12 cellular contexts compared by ENCODE assay signal in the genomic region with DNA sequence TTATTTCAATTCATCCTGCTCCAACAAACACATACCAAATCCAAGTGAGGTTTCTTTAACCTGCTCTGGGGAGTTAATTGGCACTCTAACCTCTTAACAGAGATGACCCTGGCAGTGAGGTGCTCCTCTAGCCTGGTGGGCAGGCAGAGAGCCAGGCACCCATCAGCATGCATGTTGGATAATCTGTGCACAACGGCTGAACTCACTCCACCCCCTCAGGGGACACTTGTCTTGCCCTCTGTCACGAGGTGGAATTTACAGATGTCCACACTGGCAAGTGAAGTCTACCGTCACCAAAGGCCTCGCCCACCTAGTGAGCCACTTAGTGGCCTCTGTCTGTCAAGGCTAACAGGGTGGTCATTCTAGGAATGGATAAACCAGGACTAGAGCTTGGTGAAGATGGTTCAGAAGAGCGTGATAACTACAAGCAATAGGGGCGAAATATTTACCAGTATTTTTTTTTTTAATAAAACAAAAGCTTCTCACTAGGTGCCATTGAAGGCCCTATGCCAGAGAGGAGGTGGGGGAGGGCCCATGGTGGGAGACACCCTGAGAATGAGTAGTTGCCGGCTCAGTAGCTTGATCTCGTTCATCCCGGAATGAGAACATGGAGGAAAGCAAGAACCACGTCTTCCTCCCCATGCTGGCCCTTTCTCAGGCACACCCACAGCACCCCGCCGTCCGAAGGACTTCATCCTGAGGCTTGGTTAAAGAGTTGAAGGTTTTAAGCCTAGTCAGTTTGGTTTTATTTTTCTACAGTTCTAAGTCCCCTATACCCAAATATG. TPM values are rescaled to one million over a fixed set of nuclear protein-coding genes. Genes with fewer than 3 reads are reported as not detected.
DNase-seq lines count a peak whose midpoint lies in the region; ATAC-seq and TF ChIP-seq lines count a peak whose summit lies in the region.
"Had no signal": no experiment of that assay in that cellular context is flagged by ENCODE, and none has a peak within 500 bp of the region (broad histone marks: within the 10 kb centered on the region; RNA-seq: fewer than 3 reads in every experiment).

No MANE protein-coding gene starts in this region.

- no peaks in the 10 kb centered on the region for H3K9me3 Mint-ChIP-seq in activated CD4-positive, alpha-beta memory T cell treated with anti-CD3 and anti-CD28 coated beads, Interleukin-2, amount 10 ng/mL, durations not matched to agents 7 days and 5 days
- H3K9me3 Mint-ChIP-seq in immature natural killer cell (no peaks in the 10 kb centered on the region), type B pancreatic cell (no peaks in the 10 kb centered on the region)

- H3K27me3 Mint-ChIP-seq in activated CD4-positive, alpha-beta memory T cell treated with anti-CD3 and anti-CD28 coated beads, Interleukin-2, amount 10 ng/mL, durations not matched to agents 7 days and 5 days: no peaks in the 10 kb centered on the region
- H3K27me3 Mint-ChIP-seq in immature natural killer cell (ENCODE audit: low read depth in 3 of 3) (peaks cover 0 to 5% (median 2%) of the 10 kb centered on the region in 3 donors), type B pancreatic cell (no peaks in the 10 kb centered on the region)

- intact Hi-C loops in heart right ventricle (cut with DNase I): no loop called here
- intact Hi-C loops in cardiac septum (cut with DNase I): no loop called here

- peaks cover 0 to 91% (median 61%) of the 10 kb centered on the region in 9 donors for H3K36me3 ChIP-seq in heart right ventricle

- H3K4me3 ChIP-seq in heart right ventricle: no peak overlapping the region

- peaks cover 8 to 67% (median 39%) of the 10 kb centered on the region in 9 donors for H3K4me1 ChIP-seq in heart right ventricle
- H3K4me1 ChIP-seq: BE2C had no signal

- no peak for TF ChIP-seq CTCF in heart right ventricle (IDR thresholded peaks at IDR 0.05)
- TF ChIP-seq CTCF in type B pancreatic cell (conservative IDR thresholded peaks at IDR 0.05): no peak

- peak overlapping the region in 8 of 10 donors; percentile 27 to 82 (median 50) for H3K27ac ChIP-seq in heart right ventricle

- DNase-seq in heart right ventricle (peak; percentile 46 to 63), cardiac septum (ENCODE audit: low spot score) (no peak), immature natural killer cell (no peak), type B pancreatic cell (ENCODE audit: extremely low spot score, unreplicated experiment) (no peak), DMS 273 (lab: John Stamatoyannopoulos, UW; ENCODE audit: unreplicated experiment) (no peak)
- DNase-seq in activated CD4-positive, alpha-beta memory T cell treated with anti-CD3 and anti-CD28 coated beads, Interleukin-2, amount 10 ng/mL, durations not matched to agents 7 days and 5 days: no peak
- DNase-seq: BE2C, EL, NCI-H82, SIG-M5 had no signal

- WGBS in heart right ventricle, 2 donors: 71 to 73% methylated on average over 13 of the region's 13 CpGs

- ATAC-seq in heart right ventricle: peak in 7 of 8 donors; percentile 26 to 72 (median 46)
- no peak for ATAC-seq in HG02981 (IDR thresholded peaks at IDR 0.05; ENCODE audit: unreplicated experiment)
- ATAC-seq in activated CD4-positive, CD25-positive, alpha-beta regulatory T cell treated with anti-CD3 and anti-CD28 coated beads, Interleukin-2, amount 50 U/mL, for 24 hours: no peak

- peak overlapping the region; percentile 75 for H3K4me3 Mint-ChIP-seq in activated CD4-positive, alpha-beta memory T cell treated with anti-CD3 and anti-CD28 coated beads, Interleukin-2, amount 10 ng/mL, durations not matched to agents 7 days and 5 days
- no peak overlapping the region for H3K4me3 Mint-ChIP-seq in immature natural killer cell
- H3K4me3 Mint-ChIP-seq in type B pancreatic cell: no peak overlapping the region

- H3K27me3 ChIP-seq in heart right ventricle: no peaks in the 10 kb centered on the region
- H3K27me3 ChIP-seq: BE2C had no signal

- H3K36me3 Mint-ChIP-seq in activated CD4-positive, alpha-beta memory T cell treated with anti-CD3 and anti-CD28 coated beads, Interleukin-2, amount 10 ng/mL, durations not matched to agents 7 days and 5 days (ENCODE audit: low read depth): peaks cover 86% of the 10 kb centered on the region
- H3K36me3 Mint-ChIP-seq in immature natural killer cell (peaks cover 23 to 39% (median 23%) of the 10 kb centered on the region in 3 donors), type B pancreatic cell (peaks cover 16% of the 10 kb centered on the region)

- H3K9me3 ChIP-seq in heart right ventricle: no peaks in the 10 kb centered on the region
- H3K9me3 ChIP-seq: BE2C had no signal

- peaks cover 94% of the 10 kb centered on the region for H3K4me1 Mint-ChIP-seq in activated CD4-positive, alpha-beta memory T cell treated with anti-CD3 and anti-CD28 coated beads, Interleukin-2, amount 10 ng/mL, durations not matched to agents 7 days and 5 days
- H3K4me1 Mint-ChIP-seq in immature natural killer cell (peaks cover 22 to 25% of the 10 kb centered on the region in 2 donors), type B pancreatic cell (ENCODE audit: unreplicated experiment) (peaks cover 9% of the 10 kb centered on the region)

- CTCF ChIA-PET in activated CD4-positive, alpha-beta memory T cell treated with anti-CD3 and anti-CD28 coated beads, Interleukin-2, amount 10 ng/mL, durations not matched to agents 7 days and 5 days (lab: Charles Lee): interaction anchor here (1.4 to 2.3 kb wide), 2 partner anchors 10 to 39 kb away, joined by 7 to 10 read pairs; no protein-coding TSS in a partner anchor

- POLR2A ChIA-PET in activated CD4-positive, alpha-beta memory T cell treated with anti-CD3 and anti-CD28 coated beads, Interleukin-2, amount 10 ng/mL, durations not matched to agents 7 days and 5 days (lab: Charles Lee): interaction anchor here (0.9 to 5.4 kb wide), 10 partner anchors 9 to 223 kb away, joined by 3 to 45 read pairs (median 4); a partner anchor contains a TSS

- peak overlapping the region; percentile 97 for H3K27ac Mint-ChIP-seq in activated CD4-positive, alpha-beta memory T cell treated with anti-CD3 and anti-CD28 coated beads, Interleukin-2, amount 10 ng/mL, durations not matched to agents 7 days and 5 days
- H3K27ac Mint-ChIP-seq in immature natural killer cell (peak overlapping the region in 5 of 6 donors; percentile 30 to 85 (median 73)), type B pancreatic cell (peak overlapping the region; percentile 71)

RNA-seq across cellular contexts. Expression of a gene that starts 25.2 kb away (rescaled TPM):
- total RNA-seq in heart right ventricle: 10 to 100 TPM in 2 of 10 donors, 1 to 10 TPM in 8; 6.0 to 16.3 (median 8.2) TPM
- polyA plus RNA-seq in heart right ventricle: 1 to 10 TPM; 3.7 to 6.9 TPM
- 1.4 TPM for total RNA-seq in cardiac septum
- total RNA-seq in activated CD4-positive, alpha-beta memory T cell treated with anti-CD3 and anti-CD28 coated beads, Interleukin-2, amount 10 ng/mL, durations not matched to agents 7 days and 5 days: 1 to 10 TPM; 6.3 to 6.6 TPM
- polyA plus RNA-seq in immature natural killer cell: 1 to 10 TPM in 2 of 3 donors, under 1 TPM in 1; 0.41 to 2.5 (median 1.4) TPM
- 0.43 and 1.5 TPM in 2 replicates for total RNA-seq in type B pancreatic cell (ENCODE audit: low replicate concordance)

RNA-seq across cellular contexts. Expression of a gene that starts 56.0 kb away (rescaled TPM):
- total RNA-seq in heart right ventricle: 10 to 100 TPM; 26.4 to 45.7 (median 35.8) TPM
- polyA plus RNA-seq in heart right ventricle: 10 to 100 TPM; 16.0 to 78.2 TPM
- 36.1 TPM for total RNA-seq in cardiac septum
- total RNA-seq in activated CD4-positive, alpha-beta memory T cell treated with anti-CD3 and anti-CD28 coated beads, Interleukin-2, amount 10 ng/mL, durations not matched to agents 7 days and 5 days: 10 to 100 TPM; 48.8 to 53.1 TPM
- polyA plus RNA-seq in immature natural killer cell: 1 to 10 TPM; 1.4 to 6.6 (median 5.9) TPM
- total RNA-seq in type B pancreatic cell (ENCODE audit: low replicate concordance): 55.8 and 60.9 TPM in 2 replicates

Comparison
In these comparisons a context has a peak if more than half of its experiments do, and no peak if none do; other contexts are left out.
1. DNase-seq: peak in heart right ventricle (2 of 2); none in cardiac septum (single experiment), activated CD4-positive, alpha-beta memory T cell treated with anti-CD3 and anti-CD28 coated beads, Interleukin-2, amount 10 ng/mL, durations not matched to agents 7 days and 5 days (single experiment), immature natural killer cell (0 of 3), type B pancreatic cell (single experiment) and DMS 273 (single experiment).
2. ATAC-seq: peak in heart right ventricle (7 of 8); none in HG02981 (single experiment) and activated CD4-positive, CD25-positive, alpha-beta regulatory T cell treated with anti-CD3 and anti-CD28 coated beads, Interleukin-2, amount 50 U/mL, for 24 hours (0 of 2).
3. Peak in every context shown above with its lines, with median percentiles within 50 percentile points of each other: H3K27ac Mint-ChIP-seq.